9 cellular contexts compared by ENCODE assay signal in genomic region chr16:80580109-80580832, GRCh38. TPM values are rescaled to one million over a fixed set of nuclear protein-coding genes. Genes with fewer than 3 reads are reported as not detected.
DNase-seq lines count a peak whose midpoint lies in the region; ATAC-seq and TF ChIP-seq lines count a peak whose summit lies in the region.
"Had no signal": no experiment of that assay in that cellular context is flagged by ENCODE, and none has a peak within 500 bp of the region (broad histone marks: within the 10 kb centered on the region; RNA-seq: fewer than 3 reads in every experiment).

No MANE protein-coding gene starts in this region.

- no peak overlapping the region for H3K4me3 ChIP-seq in esophagus squamous epithelium

- no peak for TF ChIP-seq POLR2A in esophagus squamous epithelium (IDR thresholded peaks at IDR 0.05)

- H3K36me3 ChIP-seq in esophagus squamous epithelium = no peaks in the 10 kb centered on the region

- no peak overlapping the region for H3K27ac ChIP-seq in esophagus squamous epithelium
- H3K27ac ChIP-seq: 22Rv1 had no signal

- peak; percentile 46 for DNase-seq in NK-92 treated with Interleukin-12 subunit alpha and Interleukin-12 subunit beta, amount 100 ng/mL, for 24 hours (lab: John Stamatoyannopoulos, UW)
- DNase-seq in NK-92 (lab: John Stamatoyannopoulos, UW; ENCODE audit: unreplicated experiment) (no peak), esophagus squamous epithelium (lab: John Stamatoyannopoulos, UW) (no peak), AML-193 (lab: John Stamatoyannopoulos, UW) (no peak), HuH-7.5 (ENCODE audit: low spot score) (no peak)
- peak; percentile 21 to 45 for DNase-seq in activated T-helper 1 cell treated with anti-CD3 and anti-CD28 coated beads, Interleukin-2, amount 50 U/mL, for 16 hours (ENCODE audit: low read depth in 1 of 2, low spot score in 1 of 2)
- DNase-seq in stimulated activated CD4-positive, alpha-beta T cell treated with anti-CD3 and anti-CD28 coated beads, Interleukin-15, amount 100 ng/mL, for 1 hour (ENCODE audit: low read depth in 1 of 2, low spot score in 1 of 2) = peak; percentile 21 to 27

- no peaks in the 10 kb centered on the region for H3K4me1 ChIP-seq in esophagus squamous epithelium

- peak; percentile 63 for ATAC-seq in HG03469 (IDR thresholded peaks at IDR 0.05; ENCODE audit: unreplicated experiment)

- 65 to 69% methylated on average over 8 to 9 of the region's 10 CpGs for WGBS in esophagus squamous epithelium, 2 donors

- no peaks in the 10 kb centered on the region for H3K27me3 ChIP-seq in esophagus squamous epithelium

- intact Hi-C loops in esophagus squamous epithelium (cut with DNase I) = no loop called here

- no peak for TF ChIP-seq CTCF in esophagus squamous epithelium (IDR thresholded peaks at IDR 0.05)

- H3K9me3 ChIP-seq in esophagus squamous epithelium = no peaks in the 10 kb centered on the region

RNA-seq across cellular contexts. Expression of gene DYNLRB2, which starts 39.5 kb away (rescaled TPM):
- total RNA-seq in esophagus squamous epithelium = 1 to 10 TPM in 1 of 4 donors, not detected in 3; 2.3 TPM

Comparison
In these comparisons a context has a peak if more than half of its experiments do, and no peak if none do; other contexts are left out.
1. DNase-seq: peak in NK-92 treated with Interleukin-12 subunit alpha and Interleukin-12 subunit beta, amount 100 ng/mL, for 24 hours (single experiment), activated T-helper 1 cell treated with anti-CD3 and anti-CD28 coated beads, Interleukin-2, amount 50 U/mL, for 16 hours (2 of 2) and stimulated activated CD4-positive, alpha-beta T cell treated with anti-CD3 and anti-CD28 coated beads, Interleukin-15, amount 100 ng/mL, for 1 hour (2 of 2); none in NK-92 (single experiment), esophagus squamous epithelium (single experiment), AML-193 (0 of 2) and HuH-7.5 (single experiment).